In the genomic region with DNA sequence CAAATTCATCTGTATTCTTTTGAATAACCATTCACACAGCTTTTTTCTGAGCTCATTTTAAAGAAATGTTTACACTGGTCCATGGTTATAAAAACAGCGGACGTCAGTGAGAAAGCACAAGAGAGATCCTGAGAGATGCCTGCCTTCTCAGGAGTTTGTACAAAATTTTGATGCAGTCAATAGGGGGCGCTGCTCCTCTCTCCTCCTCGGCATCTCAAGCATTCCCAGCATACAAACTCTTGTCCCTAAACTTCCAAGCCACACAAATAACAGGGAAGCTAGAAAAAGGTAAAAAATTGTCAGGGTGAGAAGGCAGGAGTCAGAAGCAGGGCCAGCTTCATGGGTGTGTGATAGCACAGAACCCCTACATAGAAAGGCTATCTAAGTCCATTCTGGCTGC, we compare ENCODE assay signal across 10 cellular contexts. TPM values are rescaled to one million over a fixed set of nuclear protein-coding genes. Genes with fewer than 3 reads are reported as not detected.
DNase-seq lines count a peak whose midpoint lies in the region; ATAC-seq and TF ChIP-seq lines count a peak whose summit lies in the region.
"Had no signal": no experiment of that assay in that cellular context is flagged by ENCODE, and none has a peak within 500 bp of the region (broad histone marks: within the 10 kb centered on the region; RNA-seq: fewer than 3 reads in every experiment).

No MANE protein-coding gene starts in this region.

- no peaks in the 10 kb centered on the region for H3K9me2 ChIP-seq in GM23338 (ENCODE audit: insufficient read depth)

- H3K4me3 ChIP-seq in GM23338 (no peak overlapping the region), body of pancreas (no peak overlapping the region)
- H3K4me3 ChIP-seq: SJCRH30 had no signal

- no peak overlapping the region for H3K27ac Mint-ChIP-seq in GM23338
- no peak overlapping the region for H3K27ac Mint-ChIP-seq in activated naive CD4-positive, alpha-beta T cell treated with anti-CD3 and anti-CD28 coated beads, Interleukin-2, amount 10 ng/mL, durations not matched to agents 7 days and 5 days

- no peaks in the 10 kb centered on the region for H3K9me3 ChIP-seq in body of pancreas

- no peaks in the 10 kb centered on the region for H3K27me3 ChIP-seq in GM23338 (ENCODE audit: insufficient read depth)
- H3K27me3 ChIP-seq in body of pancreas = no peaks in the 10 kb centered on the region
- H3K27me3 ChIP-seq: SJCRH30 had no signal

- intact Hi-C loops in body of pancreas (cut with DNase I) = no loop called here

- TF ChIP-seq POLR2A in body of pancreas (IDR thresholded peaks at IDR 0.05) = no peak

- no peaks in the 10 kb centered on the region for H3K79me2 ChIP-seq in GM23338 (replicated peaks; ENCODE audit: insufficient read depth)

- no peak overlapping the region for H3K4me2 ChIP-seq in GM23338

- no peaks in the 10 kb centered on the region for H3K4me1 ChIP-seq in GM23338 (ENCODE audit: insufficient read depth)
- H3K4me1 ChIP-seq in body of pancreas = no peaks in the 10 kb centered on the region
- H3K4me1 ChIP-seq: SJCRH30 had no signal

- DNase-seq in AG09319 (ENCODE audit: extremely low read depth, low read depth) (no peak), GM23338 (ENCODE audit: low spot score) (peak; percentile 86), iPS-NIHi7 (ENCODE audit: extremely low spot score) (peak; percentile 54), NCI-H187 treated with DMSO at 0.1 percent for 48 hours (lab: John Stamatoyannopoulos, UW) (no peak), body of pancreas (no peak)
- no peak for DNase-seq in activated naive CD4-positive, alpha-beta T cell treated with anti-CD3 and anti-CD28 coated beads, Interleukin-2, amount 10 ng/mL, durations not matched to agents 7 days and 5 days
- DNase-seq: activated T-cell treated with anti-CD3 and anti-CD28 coated beads, Interleukin-2, amount 50 U/mL, for 1 hour had no signal

- ATAC-seq in GM23338 (peak; percentile 82), esophagus mucosa (no peak), body of pancreas (no peak)

- no peaks in the 10 kb centered on the region for H3K4me1 Mint-ChIP-seq in GM23338
- H3K4me1 Mint-ChIP-seq in activated naive CD4-positive, alpha-beta T cell treated with anti-CD3 and anti-CD28 coated beads, Interleukin-2, amount 10 ng/mL, durations not matched to agents 7 days and 5 days = peaks cover 6% of the 10 kb centered on the region

- no peak overlapping the region for H3K4me3 Mint-ChIP-seq in GM23338
- H3K4me3 Mint-ChIP-seq in activated naive CD4-positive, alpha-beta T cell treated with anti-CD3 and anti-CD28 coated beads, Interleukin-2, amount 10 ng/mL, durations not matched to agents 7 days and 5 days = no peak overlapping the region

- peaks cover 5% of the 10 kb centered on the region; the same call in 2 of the 3 replicates for H3K36me3 Mint-ChIP-seq in GM23338 (ENCODE audit: low read depth)
- H3K36me3 Mint-ChIP-seq in activated naive CD4-positive, alpha-beta T cell treated with anti-CD3 and anti-CD28 coated beads, Interleukin-2, amount 10 ng/mL, durations not matched to agents 7 days and 5 days = no peaks in the 10 kb centered on the region

- CTCF ChIA-PET in activated naive CD4-positive, alpha-beta T cell treated with anti-CD3 and anti-CD28 coated beads, Interleukin-2, amount 10 ng/mL, durations not matched to agents 7 days and 5 days (lab: Charles Lee) = interaction anchor here (0.7 to 1.6 kb wide), 4 partner anchors 10 to 32 kb away, joined by 3 to 6 read pairs (median 3); no protein-coding TSS in a partner anchor

- peaks cover 19% of the 10 kb centered on the region for H3K9me3 Mint-ChIP-seq in GM23338
- peaks cover 4% of the 10 kb centered on the region for H3K9me3 Mint-ChIP-seq in activated naive CD4-positive, alpha-beta T cell treated with anti-CD3 and anti-CD28 coated beads, Interleukin-2, amount 10 ng/mL, durations not matched to agents 7 days and 5 days

- no peaks in the 10 kb centered on the region for H3F3A ChIP-seq in GM23338 (replicated peaks; ENCODE audit: low read depth)

- no peak overlapping the region for H2AFZ ChIP-seq in GM23338

- no peaks in the 10 kb centered on the region for H3K27me3 Mint-ChIP-seq in GM23338 (ENCODE audit: insufficient read depth, low read depth, poor library complexity)
- H3K27me3 Mint-ChIP-seq in activated naive CD4-positive, alpha-beta T cell treated with anti-CD3 and anti-CD28 coated beads, Interleukin-2, amount 10 ng/mL, durations not matched to agents 7 days and 5 days = no peaks in the 10 kb centered on the region

- H3K36me3 ChIP-seq in GM23338 (ENCODE audit: insufficient read depth) = no peaks in the 10 kb centered on the region
- H3K36me3 ChIP-seq in body of pancreas (replicated peaks in 1 of 2; ENCODE audit: insufficient read depth in 1 of 2, low read depth in 2 of 2) = no peaks in the 10 kb centered on the region
- H3K36me3 ChIP-seq: SJCRH30 had no signal

- 20 to 23% methylated on average over 4 of the region's 4 CpGs for WGBS in body of pancreas, 2 donors

- H3K27ac ChIP-seq in GM23338 (ENCODE audit: low read depth) (no peak overlapping the region), VCaP (no peak overlapping the region), body of pancreas (no peak overlapping the region)
- H3K27ac ChIP-seq: SJCRH30 had no signal

- TF ChIP-seq CTCF in AG09319 (IDR thresholded peaks at IDR 0.05; ENCODE audit: low read depth, low read length) = peak; percentile 46
- TF ChIP-seq CTCF in GM23338 (conservative IDR thresholded peaks at IDR 0.05; ENCODE audit: low read depth in 2 of 2) = peak; percentile 80 to 91
- TF ChIP-seq CTCF in VCaP (conservative IDR thresholded peaks at IDR 0.05) = 0 out of 2 replicates have a peak, but pooled peaks have one; percentile 30
- TF ChIP-seq CTCF in body of pancreas (IDR thresholded peaks at IDR 0.05) = no peak

- H4K20me1 ChIP-seq in GM23338 (replicated peaks; ENCODE audit: insufficient read depth) = no peaks in the 10 kb centered on the region

TF ChIP-seq in GM23338, 12 proteins besides CTCF, POLR2A, EP300 and RAD21 (continues in another document):
- TF ChIP-seq, protein P1, sequence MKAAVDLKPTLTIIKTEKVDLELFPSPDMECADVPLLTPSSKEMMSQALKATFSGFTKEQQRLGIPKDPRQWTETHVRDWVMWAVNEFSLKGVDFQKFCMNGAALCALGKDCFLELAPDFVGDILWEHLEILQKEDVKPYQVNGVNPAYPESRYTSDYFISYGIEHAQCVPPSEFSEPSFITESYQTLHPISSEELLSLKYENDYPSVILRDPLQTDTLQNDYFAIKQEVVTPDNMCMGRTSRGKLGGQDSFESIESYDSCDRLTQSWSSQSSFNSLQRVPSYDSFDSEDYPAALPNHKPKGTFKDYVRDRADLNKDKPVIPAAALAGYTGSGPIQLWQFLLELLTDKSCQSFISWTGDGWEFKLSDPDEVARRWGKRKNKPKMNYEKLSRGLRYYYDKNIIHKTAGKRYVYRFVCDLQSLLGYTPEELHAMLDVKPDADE (IDR thresholded peaks at IDR 0.05) = no peak
- no peak for TF ChIP-seq ZNF331 (CRISPR knock-in tag; IDR thresholded peaks at IDR 0.05; ENCODE audit: low read depth)
- TF ChIP-seq POLR2AphosphoS5 (IDR thresholded peaks at IDR 0.05; ENCODE audit: low read depth) = no peak
- TF ChIP-seq STAT1 (IDR thresholded peaks at IDR 0.05; ENCODE audit: unreplicated experiment) = no peak
- no peak for TF ChIP-seq JUNB (IDR thresholded peaks at IDR 0.05; ENCODE audit: unreplicated experiment)

RNA-seq across cellular contexts. Expression of gene CCDC152, which starts 11.2 kb away (rescaled TPM):
- 13.9 and 16.2 TPM in 2 replicates for total RNA-seq in GM23338 (2014; rRNA removed; shearing (Covaris generic))
- 75.9 and 76.8 TPM in 2 replicates for polyA plus RNA-seq in GM23338 (2016; fragmentation: Nextera tagmentation; extraction: Ambion mirVana)
- total RNA-seq in esophagus mucosa (not detected), body of pancreas (1 to 10 TPM in 1 of 2 donors, not detected in 1; 1.3 TPM)

Comparison
In these comparisons a context has a peak if more than half of its experiments do, and no peak if none do; other contexts are left out.
1. DNase-seq: peak in GM23338 (single experiment) and iPS-NIHi7 (single experiment); none in AG09319 (single experiment), NCI-H187 treated with DMSO at 0.1 percent for 48 hours (single experiment), body of pancreas (0 of 4) and activated naive CD4-positive, alpha-beta T cell treated with anti-CD3 and anti-CD28 coated beads, Interleukin-2, amount 10 ng/mL, durations not matched to agents 7 days and 5 days (single experiment).
2. CTCF ChIP-seq: peak in AG09319 (single experiment), GM23338 (2 of 2) and VCaP (single experiment); none in body of pancreas (0 of 7).